Comparison of ENCODE assay signal across 8 cellular contexts in the genomic region with DNA sequence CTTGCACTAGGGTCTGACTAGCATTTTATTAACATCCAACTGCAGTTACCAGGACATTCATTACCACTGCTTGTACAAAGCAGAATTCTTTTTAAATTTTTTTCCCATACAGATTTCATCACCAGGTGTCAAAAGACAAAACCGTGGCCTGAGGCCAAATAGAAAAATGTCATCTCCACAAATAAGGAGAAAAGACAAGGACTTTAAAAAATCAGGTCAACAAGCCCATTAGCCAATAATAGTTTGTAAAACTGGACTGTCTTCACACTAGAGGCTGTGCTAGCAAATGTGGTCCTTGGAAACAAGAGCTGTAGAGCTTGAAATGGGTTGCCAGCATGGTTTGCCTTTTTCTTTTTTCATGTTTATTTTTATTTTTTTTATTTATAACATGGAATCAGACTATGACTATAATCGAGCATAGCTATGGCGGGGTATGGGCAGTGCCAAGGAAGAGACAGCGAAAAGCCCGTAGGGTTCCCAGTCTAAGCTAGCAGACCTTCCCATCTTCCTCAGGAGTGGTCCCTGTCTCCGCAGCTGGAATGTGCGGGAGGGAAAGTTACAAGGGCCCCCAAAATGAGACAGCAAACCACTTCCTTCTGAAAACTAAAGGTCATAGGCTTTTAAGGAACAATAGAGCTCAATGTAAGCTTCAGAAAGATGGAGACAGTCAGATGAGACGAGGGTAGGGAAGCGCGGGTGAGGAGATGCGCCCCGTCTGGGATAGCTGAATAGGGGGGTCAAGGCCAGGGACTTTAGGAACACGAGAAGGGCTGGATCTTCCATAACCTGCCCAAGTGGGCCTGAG. TPM values are rescaled to one million over a fixed set of nuclear protein-coding genes. Genes with fewer than 3 reads are reported as not detected.
DNase-seq lines count a peak whose midpoint lies in the region; ATAC-seq and TF ChIP-seq lines count a peak whose summit lies in the region.

No MANE protein-coding gene starts in this region.

- no peak for ATAC-seq in GM18520 (IDR thresholded peaks at IDR 0.05; ENCODE audit: unreplicated experiment)

- POLR2A ChIA-PET in AG04450 (lab: Yijun Ruan, JAX): interaction anchor here (0.6 to 1.0 kb wide), 7 partner anchors 23 to 241 kb away, joined by 3 to 15 read pairs (median 4); partner anchors contain the start of genes IMP3, SIN3A and SNUPN

- CTCF ChIA-PET in AG04450 (lab: Charles Lee): interaction anchor here (0.6 to 1.3 kb wide), 3 partner anchors 45 to 210 kb away, joined by 3 to 5 read pairs (median 4); no protein-coding TSS in a partner anchor

- H3K79me2 ChIP-seq in osteoblast (ENCODE audit: insufficient read depth, low read length): peaks cover 54% of the 10 kb centered on the region

- peak overlapping the region; percentile 86 for H2AFZ ChIP-seq in osteoblast (ENCODE audit: low read length)

- H3K36me3 ChIP-seq in osteoblast (ENCODE audit: insufficient read depth, low read length): no peaks in the 10 kb centered on the region

- no peak for DNase-seq in AG04450 (ENCODE audit: low read depth, low spot score)
- DNase-seq in HFF-Myc (ENCODE audit: extremely low read depth, low read depth): no peak
- DNase-seq in fibroblast of mammary gland (ENCODE audit: low read depth): no peak
- peak; percentile 38 for DNase-seq in osteoblast (ENCODE audit: insufficient read length, low spot score, missing footprints)
- no peak for DNase-seq in epidermal melanocyte (ENCODE audit: insufficient read length, low spot score)
- no peak for DNase-seq in effector CD8-positive, alpha-beta T cell (lab: John Stamatoyannopoulos, UW)

- H3K4me3 ChIP-seq in AG04450 (ENCODE audit: low read depth, low read length) (peak overlapping the region; percentile 83), HFF-Myc (replicated peaks; ENCODE audit: low read depth, low read length) (peak overlapping the region; percentile 65), fibroblast of mammary gland (ENCODE audit: control insufficient read depth, low read depth, low read length) (peak overlapping the region; percentile 89), osteoblast (ENCODE audit: insufficient read depth, low read length) (peak overlapping the region; percentile 96)

- H4K20me1 ChIP-seq in osteoblast (ENCODE audit: insufficient read depth, low read length): peaks cover 7% of the 10 kb centered on the region

- H3K9me3 ChIP-seq in AG04450 (ENCODE audit: control insufficient read depth, insufficient read depth, low read length): no peaks in the 10 kb centered on the region
- no peaks in the 10 kb centered on the region for H3K9me3 ChIP-seq in osteoblast (ENCODE audit: low read depth, low read length)

- H3K4me2 ChIP-seq in osteoblast (ENCODE audit: insufficient read depth, low read length): peak overlapping the region; percentile 90

- TF ChIP-seq CTCF in AG04450 (IDR thresholded peaks at IDR 0.05; ENCODE audit: low read depth, low read length): no peak
- TF ChIP-seq CTCF in HFF-Myc (IDR thresholded peaks at IDR 0.05; ENCODE audit: low read depth, low read length, missing control alignments): no peak
- no peak for TF ChIP-seq CTCF in VCaP (conservative IDR thresholded peaks at IDR 0.05)
- TF ChIP-seq CTCF in fibroblast of mammary gland (conservative IDR thresholded peaks at IDR 0.05; ENCODE audit: control insufficient read depth, insufficient read depth, low read depth, low read length): no peak
- no peak for TF ChIP-seq CTCF in osteoblast (IDR thresholded peaks at IDR 0.05; ENCODE audit: extremely low read depth, low read depth, low read length)

- H3K4me1 ChIP-seq in osteoblast (ENCODE audit: insufficient read depth, low read length): peaks cover 18% of the 10 kb centered on the region

- peak overlapping the region; percentile 31 for H3K27ac ChIP-seq in AG04450 (ENCODE audit: low read depth, low read length)
- peak overlapping the region; percentile 92 for H3K27ac ChIP-seq in VCaP
- peak overlapping the region; percentile 78 for H3K27ac ChIP-seq in osteoblast (ENCODE audit: low read depth, low read length)

- H3K27me3 ChIP-seq in AG04450 (ENCODE audit: control insufficient read depth, insufficient read depth, low read length): no peaks in the 10 kb centered on the region
- H3K27me3 ChIP-seq in osteoblast (ENCODE audit: insufficient read depth, low read length): no peaks in the 10 kb centered on the region

RNA-seq across cellular contexts. Expression of gene PTPN9, which starts 1.5 kb away (rescaled TPM):
- polyA plus RNA-seq in AG04450 (2011; rRNA removed): 49.6 TPM in 2 replicates
- 63.6 and 97.0 TPM in 2 replicates for polyA minus RNA-seq in AG04450 (2011; rRNA and poly(A)+ RNA removed)
- 23.9 and 24.2 TPM in 2 replicates for total RNA-seq in osteoblast

RNA-seq across cellular contexts. Expression of gene SNUPN, which starts 47.9 kb away (rescaled TPM):
- polyA plus RNA-seq in AG04450 (2011; rRNA removed): 31.1 and 36.6 TPM in 2 replicates
- polyA minus RNA-seq in AG04450 (2011; rRNA and poly(A)+ RNA removed): 20.2 and 23.6 TPM in 2 replicates
- total RNA-seq in osteoblast: 30.4 and 30.9 TPM in 2 replicates

Comparison
In these comparisons a context has a peak if more than half of its experiments do, and no peak if none do; other contexts are left out.
1. H3K27ac ChIP-seq: peak in every context shown above with its lines; median percentile 92 in VCaP; 78 in osteoblast; 31 in AG04450.